ENCODE assay signal across 19 cellular contexts in genomic region chr4:181967401-181967800, GRCh38.
DNase-seq lines count a peak whose midpoint lies in the region; ATAC-seq, FAIRE-seq and TF ChIP-seq lines count a peak whose summit lies in the region.
"Had no signal": no experiment of that assay in that cellular context is flagged by ENCODE, and none has a peak within 500 bp of the region (broad histone marks: within the 10 kb centered on the region; RNA-seq: fewer than 3 reads in every experiment).

No MANE protein-coding gene starts in this region.

- H3K23ac ChIP-seq in IMR-90 (ENCODE audit: low read depth, low read length), result no peak overlapping the region

- TF ChIP-seq CTCF in IMR-90 (conservative IDR thresholded peaks at IDR 0.05; ENCODE audit: low read depth, low read length), result no peak

- peak overlapping the region; percentile 100 for H2BK5ac ChIP-seq in IMR-90 (ENCODE audit: low read depth, low read length, poor library complexity, severe bottlenecking)

- peak overlapping the region; percentile 100 for H2BK120ac ChIP-seq in IMR-90 (ENCODE audit: low read depth, low read length)

- H3K4me3 ChIP-seq in IMR-90 (ENCODE audit: insufficient read depth, low read depth, low read length) (no peak overlapping the region), mesodermal cell (ENCODE audit: extremely low read depth, insufficient read depth, low read length, poor library complexity, severe bottlenecking) (no peak overlapping the region), HAP-1 (no peak overlapping the region)
- H3K4me3 ChIP-seq: GM12878, GM23338 had no signal

- intact Hi-C loops in IMR-90 (cut with micrococcal nuclease), result no loop called here

- no peak overlapping the region; the same call in 1 of the 2 replicates for H3K27ac ChIP-seq in IMR-90 (ENCODE audit: insufficient read depth, low read length)
- peak overlapping the region; percentile 29 for H3K27ac ChIP-seq in mesodermal cell (ENCODE audit: low read depth, low read length, severe bottlenecking)

- H3K9me3 ChIP-seq in IMR-90 (ENCODE audit: control insufficient read depth, insufficient read depth, low read length), result no peaks in the 10 kb centered on the region
- no peaks in the 10 kb centered on the region for H3K9me3 ChIP-seq in mesodermal cell (ENCODE audit: control insufficient read depth, low read length)
- no peaks in the 10 kb centered on the region for H3K9me3 ChIP-seq in HAP-1

- no CpG with 5 or more reads among the region's 3 CpGs for WGBS in IMR-90 (ENCODE audit: extremely low coverage in 2 of 2, insufficient read length in 1 of 2), 2 experiments
- 75 to 100% methylated on average over 1 of the region's 3 CpGs for WGBS in mesodermal cell (ENCODE audit: insufficient coverage in 2 of 2), 2 experiments

- H3K4me1 ChIP-seq in IMR-90 (ENCODE audit: control insufficient read depth, insufficient read depth, low read length) (peaks cover 9% of the 10 kb centered on the region), mesodermal cell (ENCODE audit: control insufficient read depth, insufficient read depth, low read length, poor library complexity, severe bottlenecking) (peaks cover 2% of the 10 kb centered on the region), HAP-1 (peaks cover 16% of the 10 kb centered on the region)

- no peak for TF ChIP-seq RAD21 in IMR-90 (IDR thresholded peaks at IDR 0.05; ENCODE audit: low read length)

- H3K27me3 ChIP-seq in IMR-90 (ENCODE audit: control insufficient read depth, insufficient read depth, low read length) (no peaks in the 10 kb centered on the region), HAP-1 (ENCODE audit: low read depth) (no peaks in the 10 kb centered on the region)

- peak overlapping the region; percentile 98 for H4K91ac ChIP-seq in IMR-90 (ENCODE audit: insufficient read depth, low read depth, low read length)

- peaks cover 7% of the 10 kb centered on the region for H3K9me1 ChIP-seq in IMR-90 (ENCODE audit: insufficient read depth, low read length)

- DNase-seq in IMR-90 (no peak), SK-N-DZ (ENCODE audit: low spot score) (peak; percentile 30), GM12892 (ENCODE audit: insufficient read length) (no peak), HAP-1 (ENCODE audit: low spot score in 2 of 2) (no peak), Kasumi-1 (lab: John Stamatoyannopoulos, UW) (no peak)
- DNase-seq: C1 segment of cervical spinal cord; CD4-positive, CD25-positive, alpha-beta regulatory T cell; CD8-positive, alpha-beta memory T cell; COR-L47; DMS 273 treated with DMSO at 0.1 percent for 48 hours; DMS53; DND-41; EL; H7 had no signal

- no peak overlapping the region for H3K4me2 ChIP-seq in IMR-90 (ENCODE audit: low read depth, low read length)
- H3K4me2 ChIP-seq: GM23338 had no signal

- ATAC-seq in IMR-90 (ENCODE audit: low read depth), result no peak
- ATAC-seq: GM12878, GM23338, HepG2 had no signal

- peak overlapping the region; percentile 98 for H2AK5ac ChIP-seq in IMR-90 (ENCODE audit: low read depth, low read length)

- POLR2A ChIA-PET in IMR-90 (lab: Charles Lee; ENCODE audit: unreplicated experiment), result no interaction called here

- no peak overlapping the region for H3K56ac ChIP-seq in IMR-90 (ENCODE audit: extremely low read depth, insufficient read depth, low read length)

- TF ChIP-seq POLR2A in IMR-90 (IDR thresholded peaks at IDR 0.05; ENCODE audit: low read depth, low read length), result no peak
- no peak for TF ChIP-seq POLR2A in GM12892 (IDR thresholded peaks at IDR 0.05; ENCODE audit: low read depth, low read length)

- H3K14ac ChIP-seq in IMR-90 (replicated peaks; ENCODE audit: low read depth, low read length), result peak overlapping the region; percentile 96

- H4K8ac ChIP-seq in IMR-90 (ENCODE audit: low read depth in 2 of 2, low read length in 2 of 2), result peak overlapping the region; percentile 90 to 97; a peak in 3 of 4 replicates

- in situ Hi-C loops in IMR-90 (cut with MboI; ENCODE audit: low sequenced_read_pairs) (no loop called here), HAP-1 (cut with MboI; ENCODE audit: low sequenced_read_pairs) (no loop called here)

- H2AFZ ChIP-seq in IMR-90 (replicated peaks; ENCODE audit: low read length, poor library complexity), result peak overlapping the region; percentile 69

- CTCF ChIA-PET in IMR-90 (lab: Yijun Ruan, JAX), result no interaction called here

- H3K79me1 ChIP-seq in IMR-90 (ENCODE audit: low read depth in 1 of 2, low read length in 2 of 2), result no peaks in the 10 kb centered on the region

- H2BK20ac ChIP-seq in IMR-90 (ENCODE audit: low read depth, low read length), result peak overlapping the region; percentile 100

- H3K4ac ChIP-seq in IMR-90 (ENCODE audit: low read depth, low read length), result peak overlapping the region; percentile 100

- H3K9ac ChIP-seq in IMR-90 (ENCODE audit: low read depth, low read length), result no peak overlapping the region

- no peaks in the 10 kb centered on the region for H4K20me1 ChIP-seq in IMR-90 (ENCODE audit: insufficient read depth, low read length)

- dilution Hi-C loops in IMR-90 (cut with HindIII; ENCODE audit: low sequenced_read_pairs, unreplicated experiment), result no loop called here

- H3K36me3 ChIP-seq in IMR-90 (ENCODE audit: control insufficient read depth, insufficient read depth, low read length) (no peaks in the 10 kb centered on the region), mesodermal cell (ENCODE audit: control insufficient read depth, insufficient read depth, low read length) (no peaks in the 10 kb centered on the region), HAP-1 (replicated peaks) (no peaks in the 10 kb centered on the region)

- H2AK9ac ChIP-seq in IMR-90 (replicated peaks; ENCODE audit: low read depth, low read length, poor library complexity), result peak overlapping the region; percentile 97

- peak overlapping the region; percentile 98 for H4K5ac ChIP-seq in IMR-90 (ENCODE audit: low read depth, low read length)

- BruUV-seq in IMR-90 (replicated peaks; lab: Mats Ljungman, UMichigan), result no TSS peak

- no peak for FAIRE-seq in GM12892 (lab: Jason Lieb, UNC)
- FAIRE-seq: GM12878, GM18507, HepG2 had no signal

- H3K18ac ChIP-seq in IMR-90 (ENCODE audit: low read depth, low read length), result peak overlapping the region; percentile 99

- peak overlapping the region; percentile 99; the same call in 2 of the 3 replicates for H2BK15ac ChIP-seq in IMR-90 (ENCODE audit: low read depth, low read length)

TF ChIP-seq in IMR-90, 13 proteins besides CTCF, POLR2A, EP300 and RAD21:
- no peak for TF ChIP-seq MXI1 (IDR thresholded peaks at IDR 0.05; ENCODE audit: borderline replicate concordance, low read depth, low read length)
- TF ChIP-seq USF2 (IDR thresholded peaks at IDR 0.05; ENCODE audit: low read depth, low read length), result no peak
- TF ChIP-seq BHLHE40 (IDR thresholded peaks at IDR 0.05; ENCODE audit: low read depth, low read length), result no peak
- TF ChIP-seq RFX5 (IDR thresholded peaks at IDR 0.05; ENCODE audit: low read depth, low read length), result no peak
- TF ChIP-seq ELK1 (IDR thresholded peaks at IDR 0.05; ENCODE audit: borderline replicate concordance, low read depth, low read length), result no peak
- no peak for TF ChIP-seq SMC3 (IDR thresholded peaks at IDR 0.05; ENCODE audit: low read depth, low read length)
- no peak for TF ChIP-seq MAFK (IDR thresholded peaks at IDR 0.05; ENCODE audit: low read depth, low read length)
- no peak for TF ChIP-seq CHD1 (IDR thresholded peaks at IDR 0.05; ENCODE audit: low read depth, low read length)
- no peak for TF ChIP-seq FOS (IDR thresholded peaks at IDR 0.05; ENCODE audit: low read depth, low read length)
- TF ChIP-seq MAZ (IDR thresholded peaks at IDR 0.05; ENCODE audit: borderline replicate concordance, low read depth, low read length), result no peak
- no peak for TF ChIP-seq NFE2L2 (IDR thresholded peaks at IDR 0.05; ENCODE audit: low read depth, low read length)
- TF ChIP-seq CEBPB (IDR thresholded peaks at IDR 0.05; ENCODE audit: low read depth, low read length), result no peak
- no peak for TF ChIP-seq RCOR1 (IDR thresholded peaks at IDR 0.05; ENCODE audit: insufficient replicate concordance, low read length)
